ENCODE assay signal across 1 cellular context in the genomic region with DNA sequence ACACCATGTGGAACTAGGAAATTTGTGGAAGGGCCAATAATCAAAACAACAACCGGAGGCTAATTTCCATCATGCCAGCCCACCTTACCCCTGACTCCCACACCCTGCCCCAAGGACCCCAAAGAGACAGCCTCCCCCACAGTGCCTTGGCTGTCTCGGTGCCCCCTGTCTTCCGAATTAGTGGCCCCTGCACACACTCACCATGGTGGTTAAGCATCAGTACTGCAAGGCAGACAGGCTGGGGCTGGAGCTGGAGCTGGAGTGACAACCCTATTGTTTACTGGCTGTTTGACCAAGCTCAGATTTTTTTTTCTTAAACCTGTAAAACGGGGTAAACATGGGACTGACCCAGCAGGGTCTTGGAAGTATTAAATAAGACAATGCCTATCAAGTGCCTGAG.
TF ChIP-seq lines count a peak whose summit lies in the region.

No MANE protein-coding gene starts in this region.

TF ChIP-seq in H1, 55 proteins besides CTCF, POLR2A, EP300 and RAD21:
- TF ChIP-seq NANOG (IDR thresholded peaks at IDR 0.05; ENCODE audit: insufficient read depth, low read depth, low read length, poor library complexity, severe bottlenecking) (no peak), POU5F1 (IDR thresholded peaks at IDR 0.05; ENCODE audit: low read depth, low read length) (no peak), TAF1 (IDR thresholded peaks at IDR 0.05; ENCODE audit: low read depth, low read length) (no peak), FOSL1 (IDR thresholded peaks at IDR 0.05; ENCODE audit: insufficient read depth, low read depth, low read length) (no peak), CEBPB (IDR thresholded peaks at IDR 0.05; ENCODE audit: low read depth, low read length) (no peak), SIN3A (conservative IDR thresholded peaks at IDR 0.05 in 1 of 2, IDR thresholded peaks at IDR 0.05 in 1 of 2; ENCODE audit: low read depth in 1 of 2, low read length in 2 of 2) (no peak), SUZ12 (IDR thresholded peaks at IDR 0.05; ENCODE audit: low read length) (no peak)
